3 cellular contexts compared by ENCODE assay signal in the genomic region with DNA sequence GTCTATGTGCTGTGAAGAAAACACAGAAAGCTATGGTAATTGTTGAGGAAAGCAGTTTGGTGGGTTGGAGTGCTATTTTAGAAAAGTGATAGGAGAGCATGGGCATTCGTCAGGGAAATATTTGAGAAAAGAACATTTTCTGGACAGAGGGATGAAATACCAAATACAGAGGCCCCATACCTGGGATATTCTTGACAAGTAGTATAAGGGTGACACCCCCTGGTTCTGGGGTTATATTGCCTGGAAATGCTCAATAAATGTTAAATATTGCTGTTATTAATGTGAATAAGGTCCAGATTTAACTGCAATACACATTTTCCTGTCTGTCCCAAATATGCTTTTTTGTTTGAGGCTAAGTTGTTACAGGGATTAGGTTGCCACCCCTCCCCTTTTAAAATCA.
TF ChIP-seq lines count a peak whose summit lies in the region.

No MANE protein-coding gene starts in this region.

TF ChIP-seq in GM23338, 12 proteins besides CTCF, POLR2A, EP300 and RAD21:
- TF ChIP-seq, protein P1, sequence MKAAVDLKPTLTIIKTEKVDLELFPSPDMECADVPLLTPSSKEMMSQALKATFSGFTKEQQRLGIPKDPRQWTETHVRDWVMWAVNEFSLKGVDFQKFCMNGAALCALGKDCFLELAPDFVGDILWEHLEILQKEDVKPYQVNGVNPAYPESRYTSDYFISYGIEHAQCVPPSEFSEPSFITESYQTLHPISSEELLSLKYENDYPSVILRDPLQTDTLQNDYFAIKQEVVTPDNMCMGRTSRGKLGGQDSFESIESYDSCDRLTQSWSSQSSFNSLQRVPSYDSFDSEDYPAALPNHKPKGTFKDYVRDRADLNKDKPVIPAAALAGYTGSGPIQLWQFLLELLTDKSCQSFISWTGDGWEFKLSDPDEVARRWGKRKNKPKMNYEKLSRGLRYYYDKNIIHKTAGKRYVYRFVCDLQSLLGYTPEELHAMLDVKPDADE (IDR thresholded peaks at IDR 0.05) = no peak
- no peak for TF ChIP-seq POLR2AphosphoS5 (IDR thresholded peaks at IDR 0.05; ENCODE audit: low read depth)

TF ChIP-seq in HepG2, 621 proteins besides CTCF, POLR2A, EP300 and RAD21:
- TF ChIP-seq STAG1 (CRISPR knock-in tag; IDR thresholded peaks at IDR 0.05) (0 out of 2 replicates have a peak, but pooled peaks have one; percentile 4), ZNF816 (CRISPR knock-in tag; IDR thresholded peaks at IDR 0.05; ENCODE audit: borderline replicate concordance) (no peak), ZNF720 (CRISPR knock-in tag; IDR thresholded peaks at IDR 0.05) (no peak)

TF ChIP-seq in HEK293T, 16 proteins besides CTCF, POLR2A, EP300 and RAD21:
- TF ChIP-seq CTBP1 (IDR thresholded peaks at IDR 0.05; ENCODE audit: borderline replicate concordance) = no peak
- TF ChIP-seq FOXK2 (IDR thresholded peaks at IDR 0.05) = no peak
- no peak for TF ChIP-seq ELF4 (IDR thresholded peaks at IDR 0.05)
- no peak for TF ChIP-seq SUZ12 (IDR thresholded peaks at IDR 0.05)
- TF ChIP-seq LEF1 (IDR thresholded peaks at IDR 0.05; ENCODE audit: borderline replicate concordance) = no peak
